In genomic region chr22:30390974-30391691, GRCh38 we compare ENCODE assay signal across 9 cellular contexts. TPM values are rescaled to one million over a fixed set of nuclear protein-coding genes. Genes with fewer than 3 reads are reported as not detected.
A peak's percentile ranks its signal among the peaks of the same experiment; 100 is the strongest.
DNase-seq lines count a peak whose midpoint lies in the region; ATAC-seq, FAIRE-seq and TF ChIP-seq lines count a peak whose summit lies in the region.
"Had no signal": no experiment of that assay in that cellular context is flagged by ENCODE, and none has a peak within 500 bp of the region (broad histone marks: within the 10 kb centered on the region; RNA-seq: fewer than 3 reads in every experiment).

No MANE protein-coding gene starts in this region.

- no peak overlapping the region for H3K27ac ChIP-seq in uterus

- no peak for ATAC-seq in GM21526 (IDR thresholded peaks at IDR 0.05; ENCODE audit: low FRiP score, unreplicated experiment)

- no peak overlapping the region for H3K4me3 ChIP-seq in uterus

- intact Hi-C loops in posterior cingulate gyrus (cut with DNase I) = loop anchor here (1.0 kb wide), 1 partner anchor 94 kb away; no protein-coding TSS in a partner anchor
- intact Hi-C loops in uterus (cut with DNase I; ENCODE audit: low total_unique reads) = no loop called here

- in situ Hi-C loops in Caki2 (cut with HindIII; ENCODE audit: low pct_unique_long_range_greater_than_20kb, low sequenced_read_pairs) = no loop called here

- no peaks in the 10 kb centered on the region for H3K27me3 ChIP-seq in uterus

- peak; percentile 25; the same call in 1 of the 2 replicates for TF ChIP-seq POLR2A in Raji (IDR thresholded peaks at IDR 0.05; ENCODE audit: insufficient read depth, low read depth, low read length)
- no peak for TF ChIP-seq POLR2A in uterus (IDR thresholded peaks at IDR 0.05)

- H3K4me1 ChIP-seq in uterus = peaks cover 0 to under 1% of the 10 kb centered on the region in 2 donors

- no peaks in the 10 kb centered on the region for H3K36me3 ChIP-seq in uterus

- FAIRE-seq in frontal cortex (lab: Jason Lieb, UNC) = no peak
- FAIRE-seq: endometrium had no signal

- DNase-seq in Caki2 (ENCODE audit: low read depth) (peak; percentile 76), HT-29 (ENCODE audit: low spot score) (peak; percentile 80), frontal cortex (ENCODE audit: low spot score in 2 of 2) (peak; percentile 73 to 74), posterior cingulate gyrus (peak; percentile 59 to 96 (median 76)), uterus (peak in 1 of 2 donors; percentile 37)
- peak; percentile 66 for DNase-seq in activated T-helper 9 cell treated with anti-CD3 and anti-CD28 coated beads, Interleukin-2, amount 50 U/mL, for 16 hours (ENCODE audit: low read depth)

- H3K9me3 ChIP-seq in uterus = no peaks in the 10 kb centered on the region

- peak; percentile 17 to 66 (median 52) for TF ChIP-seq CTCF in uterus (IDR thresholded peaks at IDR 0.05)

RNA-seq across cellular contexts. Expression of gene RNF215, which starts 3.9 kb away (rescaled TPM):
- 53.2 and 91.7 TPM in 2 replicates for total RNA-seq in Caki2 (2014; rRNA removed; shearing (Covaris generic); ENCODE audit: low replicate concordance)
- 4.8 and 9.5 TPM in 2 replicates for total RNA-seq in HT-29 (2014; rRNA removed; shearing (Covaris generic))
- total RNA-seq in frontal cortex (22.4 TPM), uterus (10 to 100 TPM in 3 of 4 donors, 1 to 10 TPM in 1; 8.2 to 25.9 (median 18.9) TPM)

RNA-seq across cellular contexts. Expression of gene SEC14L2, which starts 5.7 kb away (rescaled TPM):
- total RNA-seq in Caki2 (2014; rRNA removed; shearing (Covaris generic); ENCODE audit: low replicate concordance) = 10.6 and 12.9 TPM in 2 replicates
- total RNA-seq in HT-29 (2014; rRNA removed; shearing (Covaris generic)) = 2.2 and 3.0 TPM in 2 replicates
- total RNA-seq in frontal cortex (6.5 TPM), uterus (10 to 100 TPM in 2 of 4 donors, 1 to 10 TPM in 1, not detected in 1; 7.8 to 45.9 (median 23.1) TPM)

RNA-seq across cellular contexts. Expression of gene CCDC157, which starts 34.3 kb away (rescaled TPM):
- 2.0 and 2.2 TPM in 2 replicates for total RNA-seq in Caki2 (2014; rRNA removed; shearing (Covaris generic); ENCODE audit: low replicate concordance)
- 3.6 and 5.5 TPM in 2 replicates for total RNA-seq in HT-29 (2014; rRNA removed; shearing (Covaris generic))
- 5.3 TPM for total RNA-seq in frontal cortex
- 1 to 10 TPM in 3 of 4 donors, not detected in 1; 2.9 to 6.8 (median 4.6) TPM for total RNA-seq in uterus

RNA-seq across cellular contexts. Expression of gene MTFP1, which starts 34.4 kb away (rescaled TPM):
- total RNA-seq in Caki2 (2014; rRNA removed; shearing (Covaris generic); ENCODE audit: low replicate concordance) = 151 and 189 TPM in 2 replicates
- 43.7 and 46.8 TPM in 2 replicates for total RNA-seq in HT-29 (2014; rRNA removed; shearing (Covaris generic))
- 0.41 TPM for total RNA-seq in frontal cortex
- 1 to 10 TPM in 3 of 4 donors, not detected in 1; 1.2 to 5.5 (median 3.2) TPM for total RNA-seq in uterus

RNA-seq across cellular contexts. Expression of gene SF3A1, which starts 34.4 kb away (rescaled TPM):
- 12.7 and 15.5 TPM in 2 replicates for total RNA-seq in Caki2 (2014; rRNA removed; shearing (Covaris generic); ENCODE audit: low replicate concordance)
- 42.3 and 50.8 TPM in 2 replicates for total RNA-seq in HT-29 (2014; rRNA removed; shearing (Covaris generic))
- total RNA-seq in frontal cortex = 13.9 TPM
- total RNA-seq in uterus = 100 to 1,000 TPM in 1 of 4 donors, 10 to 100 TPM in 3; 19.5 to 185 (median 40.2) TPM
